Comparison of ENCODE assay signal across 17 cellular contexts in the genomic region with DNA sequence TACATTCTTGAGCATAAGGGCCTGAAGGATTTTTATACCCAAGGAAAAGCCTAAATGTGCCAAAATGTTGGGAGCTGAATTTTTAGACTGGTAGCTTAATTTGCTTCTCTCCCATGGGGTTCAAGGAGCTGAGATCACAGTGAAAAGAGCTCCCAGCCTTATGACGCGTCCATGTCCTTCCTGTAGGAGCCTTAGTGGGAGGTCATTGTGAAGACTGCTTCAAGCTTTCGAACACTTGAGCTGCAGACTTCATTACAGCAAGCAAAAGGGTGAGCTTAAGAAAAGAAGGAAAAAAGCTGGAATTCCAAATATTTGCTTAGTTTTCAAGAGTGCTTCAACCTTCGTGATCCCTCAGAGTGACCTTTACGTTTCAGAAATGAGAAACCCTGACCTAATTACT.
DNase-seq lines count a peak whose midpoint lies in the region; ATAC-seq and TF ChIP-seq lines count a peak whose summit lies in the region.
"Had no signal": no experiment of that assay in that cellular context is flagged by ENCODE, and none has a peak within 500 bp of the region (broad histone marks: within the 10 kb centered on the region; RNA-seq: fewer than 3 reads in every experiment).

No MANE protein-coding gene starts in this region.

- H4K20me1 ChIP-seq in GM23338 (replicated peaks; ENCODE audit: insufficient read depth) = no peaks in the 10 kb centered on the region
- H4K20me1 ChIP-seq: BLaER1 treated with 17β-estradiol and CSF1 and Interleukin-3, amounts not matched to agents 10 nM and 100 nM had no signal

- H3K36me3 Mint-ChIP-seq in GM23338 (ENCODE audit: low read depth) = no peaks in the 10 kb centered on the region
- no peaks in the 10 kb centered on the region for H3K36me3 Mint-ChIP-seq in WTC11
- H3K36me3 Mint-ChIP-seq: CD8-positive, alpha-beta T cell had no signal

- H3K79me2 ChIP-seq in GM23338 (replicated peaks; ENCODE audit: insufficient read depth) = no peaks in the 10 kb centered on the region

- H3F3A ChIP-seq in GM23338 (replicated peaks; ENCODE audit: low read depth) = no peaks in the 10 kb centered on the region

- H3K9me3 Mint-ChIP-seq in GM23338 (no peaks in the 10 kb centered on the region), WTC11 (no peaks in the 10 kb centered on the region)
- H3K9me3 Mint-ChIP-seq: CD8-positive, alpha-beta T cell; HFFc6 had no signal

- H3K9me3 ChIP-seq in left lung (no peaks in the 10 kb centered on the region), upper lobe of right lung (no peaks in the 10 kb centered on the region)
- H3K9me3 ChIP-seq: BLaER1 treated with 17β-estradiol and CSF1 and Interleukin-3, amounts not matched to agents 10 nM and 100 nM had no signal

- H3K4me1 ChIP-seq in GM23338 (ENCODE audit: insufficient read depth) = no peaks in the 10 kb centered on the region
- no peaks in the 10 kb centered on the region for H3K4me1 ChIP-seq in left lung
- H3K4me1 ChIP-seq in upper lobe of right lung = no peaks in the 10 kb centered on the region

- H3K36me3 ChIP-seq in GM23338 (ENCODE audit: insufficient read depth) (no peaks in the 10 kb centered on the region), left lung (no peaks in the 10 kb centered on the region), upper lobe of right lung (no peaks in the 10 kb centered on the region)
- H3K36me3 ChIP-seq: BLaER1 treated with 17β-estradiol and CSF1 and Interleukin-3, amounts not matched to agents 10 nM and 100 nM had no signal

- no peak overlapping the region for H3K4me2 ChIP-seq in GM23338

- H3K4me3 ChIP-seq in GM23338 (no peak overlapping the region), left lung (no peak overlapping the region), upper lobe of right lung (no peak overlapping the region)
- H3K4me3 ChIP-seq: BLaER1 treated with 17β-estradiol and CSF1 and Interleukin-3, amounts not matched to agents 10 nM and 100 nM; GM23248 had no signal

- H3K27ac Mint-ChIP-seq in GM23338 (no peak overlapping the region), WTC11 (no peak overlapping the region)
- H3K27ac Mint-ChIP-seq: B cell; CD8-positive, alpha-beta T cell; HFFc6 had no signal

- DNase-seq in GM23338 (ENCODE audit: low spot score) (peak; percentile 41), WTC11 (ENCODE audit: low spot score) (no peak), left lung (no peak), upper lobe of right lung (no peak), COR-L47 (lab: John Stamatoyannopoulos, UW) (no peak), RKO (ENCODE audit: low spot score) (no peak)
- DNase-seq: CD8-positive, alpha-beta T cell; DMS 273 treated with DMSO at 0.1 percent for 48 hours; DMS79; GDM1; GM23248; H7; HFFc6; IMR-90 had no signal

- H3K27me3 ChIP-seq in GM23338 (ENCODE audit: insufficient read depth) (no peaks in the 10 kb centered on the region), left lung (no peaks in the 10 kb centered on the region), upper lobe of right lung (no peaks in the 10 kb centered on the region)
- H3K27me3 ChIP-seq: BLaER1 treated with 17β-estradiol and CSF1 and Interleukin-3, amounts not matched to agents 10 nM and 100 nM had no signal

- H3K4me3 Mint-ChIP-seq in GM23338 (no peak overlapping the region), WTC11 (no peak overlapping the region)
- H3K4me3 Mint-ChIP-seq: B cell; CD8-positive, alpha-beta T cell; HFFc6 had no signal

- POLR2A ChIA-PET in WTC11 (lab: Charles Lee) = no interaction called here

- no peaks in the 10 kb centered on the region for H3K9me2 ChIP-seq in GM23338 (ENCODE audit: insufficient read depth)

- H3K27me3 Mint-ChIP-seq in GM23338 (ENCODE audit: insufficient read depth, low read depth, poor library complexity) = peaks cover 1% of the 10 kb centered on the region
- no peaks in the 10 kb centered on the region for H3K27me3 Mint-ChIP-seq in WTC11 (ENCODE audit: low read depth)
- H3K27me3 Mint-ChIP-seq: B cell had no signal

- no peaks in the 10 kb centered on the region for H3K4me1 Mint-ChIP-seq in GM23338
- no peaks in the 10 kb centered on the region for H3K4me1 Mint-ChIP-seq in WTC11
- H3K4me1 Mint-ChIP-seq: B cell had no signal

- CTCF ChIA-PET in WTC11 (lab: Charles Lee) = no interaction called here

- 0 out of 2 replicates have a peak overlapping the region, but pooled peaks have one; percentile 2 for H2AFZ ChIP-seq in GM23338
- H2AFZ ChIP-seq: GM23248 had no signal

- H3K27ac ChIP-seq in GM23338 (ENCODE audit: low read depth) = no peak overlapping the region
- no peak overlapping the region for H3K27ac ChIP-seq in left lung
- no peak overlapping the region for H3K27ac ChIP-seq in upper lobe of right lung
- H3K27ac ChIP-seq: BLaER1 treated with 17β-estradiol and CSF1 and Interleukin-3, amounts not matched to agents 10 nM and 100 nM; GM23248 had no signal

- peak; percentile 52 for ATAC-seq in GM23338
- peak; percentile 77 for ATAC-seq in WTC11
- peak; percentile 80 for ATAC-seq in left lung
- peak; percentile 58 for ATAC-seq in upper lobe of right lung
- ATAC-seq: CD8-positive, alpha-beta T cell; HCT116 had no signal

- intact Hi-C loops in left lung (cut with DNase I) = no loop called here
- intact Hi-C loops in upper lobe of right lung (cut with DNase I) = no loop called here

- TF ChIP-seq CTCF in GM23338 (conservative IDR thresholded peaks at IDR 0.05; ENCODE audit: low read depth in 2 of 2) (no peak), WTC11 (IDR thresholded peaks at IDR 0.05) (no peak), left lung (IDR thresholded peaks at IDR 0.05) (no peak), upper lobe of right lung (IDR thresholded peaks at IDR 0.05) (no peak)

TF ChIP-seq in WTC11, 78 proteins besides CTCF, POLR2A, EP300 and RAD21:
- TF ChIP-seq MXD4 (CRISPR knock-in tag; IDR thresholded peaks at IDR 0.05; ENCODE audit: borderline replicate concordance) (no peak), HMGA2 (CRISPR knock-in tag; IDR thresholded peaks at IDR 0.05) (no peak), SMAD3 (CRISPR knock-in tag; IDR thresholded peaks at IDR 0.05; ENCODE audit: borderline replicate concordance) (no peak), NR3C1 (CRISPR knock-in tag; conservative IDR thresholded peaks at IDR 0.05; ENCODE audit: low read depth) (no peak), NR1H2 (CRISPR knock-in tag; IDR thresholded peaks at IDR 0.05) (no peak), GABPB1 (CRISPR knock-in tag; IDR thresholded peaks at IDR 0.05) (no peak), FOXP1 (CRISPR knock-in tag; IDR thresholded peaks at IDR 0.05; ENCODE audit: borderline replicate concordance) (no peak), CBFB (CRISPR knock-in tag; IDR thresholded peaks at IDR 0.05; ENCODE audit: low read depth) (no peak)
